Comparison of ENCODE assay signal across 14 cellular contexts in the genomic region with DNA sequence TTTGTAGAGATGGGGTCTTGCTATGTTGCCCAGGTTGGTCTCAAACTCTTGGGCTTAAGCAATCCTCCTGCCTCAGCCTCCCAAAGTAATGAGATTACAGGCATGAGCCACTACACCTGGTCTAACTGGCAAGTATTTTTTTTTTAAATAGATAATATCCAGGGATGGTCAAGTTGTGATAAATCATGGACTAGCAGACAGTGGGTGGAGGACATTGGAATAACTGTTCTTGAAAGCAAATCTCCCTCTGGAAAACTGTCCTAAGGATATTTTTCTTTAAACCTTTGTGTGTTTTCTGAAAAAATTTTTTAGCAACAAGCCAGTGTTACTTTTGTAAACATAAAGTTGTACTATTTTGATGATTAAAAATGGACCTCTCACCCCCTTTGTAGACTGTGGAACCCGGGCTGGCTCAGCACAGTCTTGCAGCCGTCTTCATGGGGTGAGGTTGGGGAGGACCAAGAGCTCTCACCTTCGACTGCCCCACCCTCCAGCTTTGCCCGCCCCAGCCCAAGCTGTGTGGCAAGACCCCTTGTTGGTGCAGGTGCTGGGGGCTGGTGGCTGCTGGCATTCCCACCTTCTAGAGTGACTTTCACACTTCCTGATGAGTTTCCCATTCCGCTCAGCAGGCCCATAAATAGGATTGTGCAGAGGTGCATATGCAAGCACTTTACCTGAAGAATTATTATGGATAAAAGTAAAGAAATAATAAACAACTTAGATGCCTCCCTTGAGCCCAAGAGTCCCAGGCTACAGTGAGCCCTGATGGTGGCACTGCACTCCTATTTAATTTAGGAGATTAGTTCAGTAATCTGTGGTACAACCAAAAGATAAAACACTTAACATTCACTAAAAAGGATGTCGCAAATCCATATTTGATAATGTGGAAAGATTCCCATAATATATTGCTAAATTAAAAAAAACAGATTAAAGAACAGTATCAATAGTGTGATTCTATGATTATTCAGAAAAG.
"Had no signal": no experiment of that assay in that cellular context is flagged by ENCODE, and none has a peak within 500 bp of the region (broad histone marks: within the 10 kb centered on the region; RNA-seq: fewer than 3 reads in every experiment).

No MANE protein-coding gene starts in this region.

- H3K36me3 ChIP-seq: esophagus muscularis mucosa, gastrocnemius medialis, left lung, thyroid gland, vagina had no signal

- DNase-seq: activated CD8-positive, alpha-beta memory T cell treated with anti-CD3 and anti-CD28 coated beads, Interleukin-2, amount 10 ng/mL, durations not matched to agents 7 days and 5 days; activated effector memory CD4-positive, alpha-beta T cell treated with Interleukin-2 at 50 U/mL for 16 hours; activated T-cell treated with anti-CD3 and anti-CD28 coated beads, Interleukin-2, amount 50 U/mL, for 24 hours; amniotic stem cell; gastrocnemius medialis; mesenchymal stem cell; small intestine; thyroid gland had no signal

- H3K9me3 ChIP-seq: body of pancreas, gastrocnemius medialis, thyroid gland, vagina had no signal

- H3K27me3 ChIP-seq: body of pancreas, esophagus muscularis mucosa, gastrocnemius medialis, thyroid gland, vagina had no signal

- FAIRE-seq: keratinocyte, small intestine had no signal

- H3K27ac ChIP-seq: body of pancreas, esophagus muscularis mucosa, gastrocnemius medialis, left lung, thyroid gland, vagina had no signal

- ATAC-seq: activated CD4-positive, CD25-positive, alpha-beta regulatory T cell treated with anti-CD3 and anti-CD28 coated beads, Interleukin-2, amount 50 U/mL, for 24 hours; activated CD8-positive, alpha-beta memory T cell treated with anti-CD3 and anti-CD28 coated beads, Interleukin-2, amount 10 ng/mL, durations not matched to agents 7 days and 5 days; body of pancreas; gastrocnemius medialis; left lung had no signal

- H3K4me3 ChIP-seq: body of pancreas, esophagus muscularis mucosa, gastrocnemius medialis, left lung, thyroid gland, vagina had no signal
